13 cellular contexts compared by ENCODE assay signal in the genomic region with DNA sequence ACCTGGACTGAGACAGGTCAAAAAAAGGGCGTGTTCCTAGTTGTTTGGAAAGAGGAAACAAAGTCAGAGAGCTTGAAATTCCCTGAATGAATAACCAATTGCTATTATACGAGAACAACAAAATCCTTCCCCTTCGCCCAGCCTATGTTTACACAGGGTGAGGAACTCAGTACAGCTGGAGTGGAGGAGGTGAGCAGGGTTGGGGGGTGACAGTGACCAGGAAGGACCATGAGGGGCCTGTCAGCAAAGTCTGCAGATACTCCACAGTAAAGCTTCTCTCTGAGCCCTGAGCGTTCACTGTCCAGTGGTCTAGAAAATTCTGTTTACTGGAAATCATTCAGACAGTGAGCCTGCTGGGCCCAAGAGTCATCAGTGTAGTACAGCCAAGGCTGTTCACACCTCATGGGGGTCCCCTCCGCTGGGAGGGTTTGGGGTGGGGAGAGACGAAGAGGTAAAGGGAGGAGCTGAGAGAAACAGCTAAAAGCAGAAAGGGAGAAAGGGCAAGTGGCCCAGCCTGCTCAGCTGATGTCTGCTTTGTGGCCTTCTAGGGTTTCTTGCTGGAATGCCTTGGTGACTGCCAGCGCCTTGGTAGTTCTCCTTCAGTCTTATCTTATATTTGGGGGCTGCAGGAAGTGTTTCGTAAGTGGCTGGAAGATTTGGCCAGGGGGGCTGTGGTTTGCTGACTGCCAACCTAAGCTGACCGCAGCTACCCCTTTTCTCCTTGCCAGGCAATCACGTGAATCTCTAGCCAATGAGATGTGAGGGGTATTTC. TPM values are rescaled to one million over a fixed set of nuclear protein-coding genes. Genes with fewer than 3 reads are reported as not detected.
A peak's percentile ranks its signal among the peaks of the same experiment; 100 is the strongest.
DNase-seq lines count a peak whose midpoint lies in the region; ATAC-seq, FAIRE-seq and TF ChIP-seq lines count a peak whose summit lies in the region.
"Had no signal": no experiment of that assay in that cellular context is flagged by ENCODE, and none has a peak within 500 bp of the region (broad histone marks: within the 10 kb centered on the region; RNA-seq: fewer than 3 reads in every experiment).

No MANE protein-coding gene starts in this region.

- H3K4me1 ChIP-seq in BLaER1 (peaks cover 32% of the 10 kb centered on the region), gastroesophageal sphincter (peaks cover 2 to 55% (median 24%) of the 10 kb centered on the region in 3 donors)

- TF ChIP-seq EP300 in gastroesophageal sphincter (IDR thresholded peaks at IDR 0.05): no peak

- no peak for TF ChIP-seq CTCF in gastroesophageal sphincter (IDR thresholded peaks at IDR 0.05)

- no peaks in the 10 kb centered on the region for H3K27me3 ChIP-seq in BLaER1
- H3K27me3 ChIP-seq in gastroesophageal sphincter: no peaks in the 10 kb centered on the region

- H3K4me2 ChIP-seq in BLaER1: peak overlapping the region; percentile 49

- TF ChIP-seq POLR2A in gastroesophageal sphincter (IDR thresholded peaks at IDR 0.05): no peak

- DNase-seq in NOMO-1 treated with DMSO at 0.1 percent for 48 hours (lab: John Stamatoyannopoulos, UW; ENCODE audit: unreplicated experiment) (peak; percentile 97), pons (ENCODE audit: low spot score) (peak; percentile 78), NCI-H510A treated with DMSO at 0.1 percent for 48 hours (lab: John Stamatoyannopoulos, UW) (no peak), frontal cortex (ENCODE audit: low spot score in 2 of 2) (no peak)
- DNase-seq: NCI-H187; stimulated activated CD4-positive, alpha-beta T cell treated with anti-CD3 and anti-CD28 coated beads, Interleukin-2, amount 100 ng/mL, for 24 hours had no signal

- no peak overlapping the region for H3K4me3 ChIP-seq in BLaER1
- H3K4me3 ChIP-seq in gastroesophageal sphincter: no peak overlapping the region

- H3K9me3 ChIP-seq in BLaER1: no peaks in the 10 kb centered on the region
- H3K9me3 ChIP-seq in gastroesophageal sphincter: no peaks in the 10 kb centered on the region

- peaks cover 53% of the 10 kb centered on the region for H3K36me3 ChIP-seq in BLaER1
- H3K36me3 ChIP-seq in gastroesophageal sphincter: peaks cover 0 to 88% of the 10 kb centered on the region in 2 donors

- H4K20me1 ChIP-seq in BLaER1: no peaks in the 10 kb centered on the region

- H3K27ac ChIP-seq in BLaER1 (no peak overlapping the region), gastroesophageal sphincter (peak overlapping the region in 3 of 4 donors; percentile 10 to 34 (median 12))

- no peak for FAIRE-seq in frontal cortex (lab: Jason Lieb, UNC)

- no peak for ATAC-seq in gastroesophageal sphincter
- no peak for ATAC-seq in HG03175 (IDR thresholded peaks at IDR 0.05; ENCODE audit: unreplicated experiment)
- no peak for ATAC-seq in GM19452 (IDR thresholded peaks at IDR 0.05; ENCODE audit: unreplicated experiment)
- ATAC-seq: Panc1 had no signal

- H3K9ac ChIP-seq in BLaER1: no peak overlapping the region

- WGBS in gastroesophageal sphincter (ENCODE audit: low coverage in 1 of 2), 2 donors: 61 to 71% methylated on average over 6 to 8 of the region's 10 CpGs

RNA-seq across cellular contexts. Expression of a gene that starts 5.7 kb away (rescaled TPM):
- total RNA-seq in gastroesophageal sphincter: 100 to 1,000 TPM; 127 to 228 (median 154) TPM
- total RNA-seq in frontal cortex: 33.0 TPM

RNA-seq across cellular contexts. Expression of a gene that starts 7.2 kb away (rescaled TPM):
- total RNA-seq in gastroesophageal sphincter (under 1 TPM in 1 of 4 donors, not detected in 3; 0.12 TPM), frontal cortex (not detected)
- total RNA-seq: activated T-helper 2 cell treated with anti-CD3 and anti-CD28 coated beads, Interferon-gamma antibody, Interleukin-2, Interleukin-4, amounts not matched to agents 10 μg/mL and 5 μg/mL and 100 μg/mL, durations not matched to agents 14 hours and 24 hours and 36 hours; CD8-positive, alpha-beta memory T cell had no signal

RNA-seq across cellular contexts. Expression of a gene that starts 14.5 kb away (rescaled TPM):
- total RNA-seq in gastroesophageal sphincter (under 1 TPM in 1 of 4 donors, not detected in 3; 0.27 TPM), frontal cortex (not detected)
- total RNA-seq: activated T-helper 2 cell treated with anti-CD3 and anti-CD28 coated beads, Interferon-gamma antibody, Interleukin-2, Interleukin-4, amounts not matched to agents 10 μg/mL and 5 μg/mL and 100 μg/mL, durations not matched to agents 14 hours and 24 hours and 36 hours; CD8-positive, alpha-beta memory T cell had no signal

RNA-seq across cellular contexts. Expression of a gene that starts 59.9 kb away (rescaled TPM):
- 10 to 100 TPM in 1 of 4 donors, 1 to 10 TPM in 3; 5.1 to 10.8 (median 7.8) TPM for total RNA-seq in gastroesophageal sphincter
- total RNA-seq in frontal cortex: 36.7 TPM

Comparison
In these comparisons a context has a peak if more than half of its experiments do, and no peak if none do; other contexts are left out.
1. DNase-seq: peak in NOMO-1 treated with DMSO at 0.1 percent for 48 hours (single experiment) and pons (single experiment); none in NCI-H510A treated with DMSO at 0.1 percent for 48 hours (single experiment) and frontal cortex (0 of 2).